Comparison of ENCODE assay signal across 16 cellular contexts in the genomic region with DNA sequence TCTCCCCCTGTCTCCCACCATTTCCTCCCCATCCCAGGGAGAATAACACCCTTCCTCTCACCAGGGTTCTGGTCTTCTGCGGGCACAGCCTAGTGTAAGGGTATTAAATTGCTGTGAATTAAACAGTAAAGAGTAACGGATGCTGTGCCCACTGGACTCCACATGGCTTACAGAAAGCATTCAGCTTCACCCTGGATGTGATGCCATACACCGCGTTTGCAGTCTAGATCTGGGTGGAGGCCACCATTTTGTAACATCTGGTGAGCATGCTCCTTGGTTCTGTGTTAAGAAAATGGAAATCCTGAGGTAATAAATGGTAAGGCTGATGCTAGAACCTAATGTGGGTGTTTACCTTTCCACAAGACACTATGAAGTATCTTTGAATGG.
DNase-seq lines count a peak whose midpoint lies in the region; ATAC-seq and TF ChIP-seq lines count a peak whose summit lies in the region.
"Had no signal": no experiment of that assay in that cellular context is flagged by ENCODE, and none has a peak within 500 bp of the region (broad histone marks: within the 10 kb centered on the region; RNA-seq: fewer than 3 reads in every experiment).

No MANE protein-coding gene starts in this region.

- H3K27me3 ChIP-seq in cardiac muscle cell: no peaks in the 10 kb centered on the region
- H3K27me3 ChIP-seq in right atrium auricular region: no peaks in the 10 kb centered on the region
- no peaks in the 10 kb centered on the region for H3K27me3 ChIP-seq in Caco-2 (replicated peaks; ENCODE audit: control insufficient read depth, insufficient read depth, low read length)
- no peaks in the 10 kb centered on the region for H3K27me3 ChIP-seq in hepatocyte

- H3K9me3 ChIP-seq in cardiac muscle cell (ENCODE audit: low read depth) (no peaks in the 10 kb centered on the region), right atrium auricular region (peaks cover 0 to 26% of the 10 kb centered on the region in 2 donors), Caco-2 (peaks cover 31% of the 10 kb centered on the region), hepatocyte (ENCODE audit: low read depth) (no peaks in the 10 kb centered on the region)

- peaks cover 50% of the 10 kb centered on the region for H3K4me1 Mint-ChIP-seq in Caco-2 (ENCODE audit: low read depth, unreplicated experiment)
- peaks cover 5 to 6% of the 10 kb centered on the region in 2 donors for H3K4me1 Mint-ChIP-seq in natural killer cell
- H3K4me1 Mint-ChIP-seq in WTC11: peaks cover 4% of the 10 kb centered on the region
- H3K4me1 Mint-ChIP-seq: CD4-positive, alpha-beta memory T cell had no signal

- H3K36me3 ChIP-seq in cardiac muscle cell (no peaks in the 10 kb centered on the region), right atrium auricular region (no peaks in the 10 kb centered on the region), Caco-2 (ENCODE audit: control insufficient read depth, insufficient read depth, low read length) (no peaks in the 10 kb centered on the region), hepatocyte (replicated peaks; ENCODE audit: insufficient read depth, low read depth) (no peaks in the 10 kb centered on the region)

- H3K9me2 ChIP-seq in hepatocyte (replicated peaks; ENCODE audit: insufficient read depth): no peaks in the 10 kb centered on the region

- H3K27me3 Mint-ChIP-seq in Caco-2 (ENCODE audit: insufficient read depth, unreplicated experiment) (no peaks in the 10 kb centered on the region), natural killer cell (ENCODE audit: low read depth in 2 of 2) (peaks cover 10 to 22% of the 10 kb centered on the region in 2 donors), WTC11 (ENCODE audit: low read depth) (peaks cover 49% of the 10 kb centered on the region)

- no peaks in the 10 kb centered on the region for H3K79me2 ChIP-seq in hepatocyte

- 84% methylated on average over 4 of the region's 4 CpGs for WGBS in hepatocyte (ENCODE audit: low lambda C conversion rate, missing lambda C conversion rate)

- CTCF ChIA-PET in Caco-2 (lab: Charles Lee) (no interaction called here), WTC11 (lab: Charles Lee) (no interaction called here)

- TF ChIP-seq CTCF in cardiac muscle cell (IDR thresholded peaks at IDR 0.05; ENCODE audit: low read depth, low read length) (no peak), right atrium auricular region (IDR thresholded peaks at IDR 0.05) (no peak), Caco-2 (IDR thresholded peaks at IDR 0.05; ENCODE audit: insufficient read depth in 1 of 2, low read depth in 1 of 2, low read length in 1 of 2, severe bottlenecking in 1 of 2, unreplicated experiment in 1 of 2) (no peak), hepatocyte (IDR thresholded peaks at IDR 0.05; ENCODE audit: poor library complexity) (no peak), natural killer cell (IDR thresholded peaks at IDR 0.05) (no peak), WTC11 (IDR thresholded peaks at IDR 0.05) (no peak)

- H3K27ac Mint-ChIP-seq in Caco-2 (ENCODE audit: unreplicated experiment): no peak overlapping the region
- no peak overlapping the region for H3K27ac Mint-ChIP-seq in natural killer cell
- no peak overlapping the region for H3K27ac Mint-ChIP-seq in WTC11
- H3K27ac Mint-ChIP-seq: CD4-positive, alpha-beta memory T cell had no signal

- H3K4me3 ChIP-seq in cardiac muscle cell (no peak overlapping the region), right atrium auricular region (no peak overlapping the region), Caco-2 (ENCODE audit: low read depth, low read length) (no peak overlapping the region), hepatocyte (no peak overlapping the region)

- peak overlapping the region; percentile 89 for H3K27ac ChIP-seq in cardiac muscle cell
- H3K27ac ChIP-seq in right atrium auricular region: no peak overlapping the region
- peak overlapping the region; percentile 57 for H3K27ac ChIP-seq in hepatocyte
- H3K27ac ChIP-seq: C4-2B had no signal

- ATAC-seq in natural killer cell (no peak), WTC11 (no peak)

- POLR2A ChIA-PET in Caco-2 (lab: Charles Lee) (interaction anchor here (2.1 kb wide), 1 partner anchor 8 kb away, joined by 6 read pairs; no protein-coding TSS in a partner anchor), WTC11 (lab: Charles Lee) (no interaction called here)

- DNase-seq in cardiac muscle cell (ENCODE audit: low read depth in 1 of 2, low spot score in 1 of 2) (no peak), right atrium auricular region (ENCODE audit: low spot score) (no peak), Caco-2 (peak in 1 of 2 experiments; percentile 20), hepatocyte (ENCODE audit: low spot score) (no peak), natural killer cell (no peak), WTC11 (ENCODE audit: low spot score) (no peak)
- DNase-seq in central memory CD4-positive, alpha-beta T cell: no peak
- DNase-seq: ACHN; CD4-positive, alpha-beta memory T cell; DMS153; DMS79 treated with DMSO at 0.1 percent for 48 hours; GDM1; GOT3; H9; IMR-90 had no signal

- BruUV-seq in Caco-2 (replicated peaks; lab: Mats Ljungman, UMichigan): no TSS peak

- H3K4me1 ChIP-seq in cardiac muscle cell (ENCODE audit: low read depth) (peaks cover 20% of the 10 kb centered on the region), right atrium auricular region (peaks cover 0 to 7% of the 10 kb centered on the region in 2 donors), Caco-2 (peaks cover 64% of the 10 kb centered on the region), hepatocyte (ENCODE audit: insufficient read depth) (peaks cover 32% of the 10 kb centered on the region)

- no peak overlapping the region for H3K4me2 ChIP-seq in hepatocyte

- H3K4me3 Mint-ChIP-seq in Caco-2 (ENCODE audit: unreplicated experiment): peak overlapping the region; percentile 9
- no peak overlapping the region for H3K4me3 Mint-ChIP-seq in natural killer cell
- H3K4me3 Mint-ChIP-seq in WTC11: no peak overlapping the region
- H3K4me3 Mint-ChIP-seq: CD4-positive, alpha-beta memory T cell; H9 had no signal

- no peak overlapping the region for H2AFZ ChIP-seq in hepatocyte

- H3K36me3 Mint-ChIP-seq in Caco-2 (ENCODE audit: insufficient read depth, unreplicated experiment) (no peaks in the 10 kb centered on the region), natural killer cell (no peaks in the 10 kb centered on the region), WTC11 (peaks cover 25% of the 10 kb centered on the region)
- H3K36me3 Mint-ChIP-seq: CD4-positive, alpha-beta memory T cell had no signal

- H3K9me3 Mint-ChIP-seq in Caco-2 (ENCODE audit: unreplicated experiment) (peaks cover 3% of the 10 kb centered on the region), natural killer cell (no peaks in the 10 kb centered on the region), WTC11 (peaks cover 37% of the 10 kb centered on the region)

- intact Hi-C loops in Caco-2 (cut with micrococcal nuclease; ENCODE audit: unreplicated experiment): loop anchor here (1.0 kb wide), 4 partner anchors 74 to 302 kb away; no protein-coding TSS in a partner anchor
- intact Hi-C loops in natural killer cell (cut with micrococcal nuclease): no loop called here

- H4K20me1 ChIP-seq in hepatocyte (ENCODE audit: insufficient read depth, poor library complexity, severe bottlenecking): no peaks in the 10 kb centered on the region

TF ChIP-seq in WTC11, 78 proteins besides CTCF, POLR2A, EP300 and RAD21 (continues in another document):
- no peak for TF ChIP-seq TEAD1 (CRISPR knock-in tag; IDR thresholded peaks at IDR 0.05)
- no peak for TF ChIP-seq RELA (CRISPR knock-in tag; IDR thresholded peaks at IDR 0.05; ENCODE audit: borderline replicate concordance)
- TF ChIP-seq, protein P1, sequence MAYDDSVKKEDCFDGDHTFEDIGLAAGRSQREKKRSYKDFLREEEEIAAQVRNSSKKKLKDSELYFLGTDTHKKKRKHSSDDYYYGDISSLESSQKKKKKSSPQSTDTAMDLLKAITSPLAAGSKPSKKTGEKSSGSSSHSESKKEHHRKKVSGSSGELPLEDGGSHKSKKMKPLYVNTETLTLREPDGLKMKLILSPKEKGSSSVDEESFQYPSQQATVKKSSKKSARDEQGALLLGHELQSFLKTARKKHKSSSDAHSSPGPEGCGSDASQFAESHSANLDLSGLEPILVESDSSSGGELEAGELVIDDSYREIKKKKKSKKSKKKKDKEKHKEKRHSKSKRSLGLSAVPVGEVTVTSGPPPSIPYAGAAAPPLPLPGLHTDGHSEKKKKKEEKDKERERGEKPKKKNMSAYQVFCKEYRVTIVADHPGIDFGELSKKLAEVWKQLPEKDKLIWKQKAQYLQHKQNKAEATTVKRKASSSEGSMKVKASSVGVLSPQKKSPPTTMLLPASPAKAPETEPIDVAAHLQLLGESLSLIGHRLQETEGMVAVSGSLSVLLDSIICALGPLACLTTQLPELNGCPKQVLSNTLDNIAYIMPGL (CRISPR knock-in tag; IDR thresholded peaks at IDR 0.05): no peak
- no peak for TF ChIP-seq ARID4B (CRISPR knock-in tag; IDR thresholded peaks at IDR 0.05; ENCODE audit: borderline replicate concordance)

Comparison
In these comparisons a context has a peak if more than half of its experiments do, and no peak if none do; other contexts are left out.
1. H3K27ac ChIP-seq: peak in cardiac muscle cell (single experiment) and hepatocyte (single experiment); none in right atrium auricular region (0 of 2).